In the genomic region with DNA sequence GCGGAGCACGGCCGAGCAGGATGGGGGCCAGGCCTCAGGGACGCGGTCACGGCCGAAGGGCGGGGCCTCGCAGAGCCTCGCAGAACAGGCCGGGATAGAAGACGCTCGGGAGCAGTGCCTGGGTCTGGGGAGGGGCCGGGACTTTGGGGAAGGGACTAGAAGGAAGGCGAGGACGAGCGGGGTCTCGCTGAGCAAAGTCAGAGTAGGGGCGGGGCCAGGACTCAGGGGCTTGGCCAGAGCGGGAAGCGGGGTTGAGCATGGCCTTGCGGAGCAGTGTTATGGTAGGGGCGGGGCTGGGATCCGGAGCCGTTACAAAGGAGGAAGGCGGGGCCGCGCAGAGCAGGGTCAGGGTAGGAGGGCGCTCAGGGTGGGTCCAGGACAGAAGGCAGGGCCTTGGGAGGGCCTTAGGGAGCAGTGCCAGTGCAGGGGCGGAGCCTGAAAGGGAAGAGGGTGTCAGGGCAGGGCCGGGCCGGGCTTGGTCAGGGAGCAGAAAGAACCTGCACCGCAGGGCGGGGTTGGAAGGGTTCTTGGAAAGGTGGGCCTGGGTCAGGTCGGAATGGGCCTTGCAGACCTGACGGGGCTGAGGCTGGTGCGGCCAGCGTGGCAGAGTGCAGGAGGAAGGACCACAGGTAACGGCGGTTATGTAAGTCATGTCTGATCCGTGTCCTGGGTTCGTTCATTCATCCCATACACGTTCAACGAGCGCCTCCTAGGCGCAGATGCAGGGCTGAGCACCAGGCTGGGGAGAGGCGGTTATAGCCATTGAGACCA, we compare ENCODE assay signal across 8 cellular contexts. TPM values are rescaled to one million over a fixed set of nuclear protein-coding genes. Genes with fewer than 3 reads are reported as not detected.
DNase-seq lines count a peak whose midpoint lies in the region; FAIRE-seq and TF ChIP-seq lines count a peak whose summit lies in the region.

No MANE protein-coding gene starts in this region.

- DNase-seq in ELR (ENCODE audit: low read depth) = peak; percentile 97
- peak; percentile 79 for DNase-seq in GOT3 (lab: John Stamatoyannopoulos, UW)
- peak; percentile 81 for DNase-seq in SHP77 treated with DMSO at 0.1 percent for 48 hours (lab: John Stamatoyannopoulos, UW)
- peak; percentile 76 for DNase-seq in activated gamma-delta T cell treated with Interleukin-2 at 50 U/mL for 16 hours
- DNase-seq in frontal cortex (ENCODE audit: low spot score in 2 of 2) = peak; percentile 80 to 86
- peak in 46 of 49 donors; percentile 10 to 93 (median 48) for DNase-seq in substantia nigra (lab: John Stamatoyannopoulos, UW)

- peaks cover 16 to 18% of the 10 kb centered on the region in 2 experiments for H3K4me1 ChIP-seq in neutrophil (ENCODE audit: control insufficient read depth in 1 of 2, insufficient read depth in 1 of 2, low read depth in 1 of 2, low read length in 1 of 2)

- H3K27ac ChIP-seq in neutrophil (peak overlapping the region; percentile 89), substantia nigra (ENCODE audit: low read depth, low read length, poor library complexity, severe bottlenecking) (peak overlapping the region; percentile 42)

- H3K9me3 ChIP-seq in neutrophil = no peaks in the 10 kb centered on the region

- no peaks in the 10 kb centered on the region for H3K27me3 ChIP-seq in neutrophil

- peak; percentile 83 for TF ChIP-seq CTCF in LNCAP (IDR thresholded peaks at IDR 0.05)
- TF ChIP-seq CTCF in neutrophil (IDR thresholded peaks at IDR 0.05) = peak; percentile 18

- peaks cover 38% of the 10 kb centered on the region for H3K36me3 ChIP-seq in neutrophil

- no peak for FAIRE-seq in frontal cortex (lab: Jason Lieb, UNC)

- peak overlapping the region; percentile 84 to 90 for H3K4me3 ChIP-seq in neutrophil (ENCODE audit: low read depth in 1 of 2, low read length in 1 of 2)

RNA-seq across cellular contexts. Expression of a gene that starts 0.5 kb away (rescaled TPM):
- not detected for total RNA-seq in frontal cortex

RNA-seq across cellular contexts. Expression of a gene that starts 35.7 kb away (rescaled TPM):
- total RNA-seq in frontal cortex = 5.3 TPM

RNA-seq across cellular contexts. Expression of a gene that starts 50.8 kb away (rescaled TPM):
- 2.9 TPM for total RNA-seq in frontal cortex

RNA-seq across cellular contexts. Expression of a gene that starts 59.3 kb away (rescaled TPM):
- total RNA-seq in frontal cortex = not detected

Comparison
In these comparisons a context has a peak if more than half of its experiments do, and no peak if none do; other contexts are left out.
1. Peak in every context shown above with its lines: DNase-seq, H3K4me3 ChIP-seq and H3K27ac ChIP-seq.